12 cellular contexts compared by ENCODE assay signal in the genomic region with DNA sequence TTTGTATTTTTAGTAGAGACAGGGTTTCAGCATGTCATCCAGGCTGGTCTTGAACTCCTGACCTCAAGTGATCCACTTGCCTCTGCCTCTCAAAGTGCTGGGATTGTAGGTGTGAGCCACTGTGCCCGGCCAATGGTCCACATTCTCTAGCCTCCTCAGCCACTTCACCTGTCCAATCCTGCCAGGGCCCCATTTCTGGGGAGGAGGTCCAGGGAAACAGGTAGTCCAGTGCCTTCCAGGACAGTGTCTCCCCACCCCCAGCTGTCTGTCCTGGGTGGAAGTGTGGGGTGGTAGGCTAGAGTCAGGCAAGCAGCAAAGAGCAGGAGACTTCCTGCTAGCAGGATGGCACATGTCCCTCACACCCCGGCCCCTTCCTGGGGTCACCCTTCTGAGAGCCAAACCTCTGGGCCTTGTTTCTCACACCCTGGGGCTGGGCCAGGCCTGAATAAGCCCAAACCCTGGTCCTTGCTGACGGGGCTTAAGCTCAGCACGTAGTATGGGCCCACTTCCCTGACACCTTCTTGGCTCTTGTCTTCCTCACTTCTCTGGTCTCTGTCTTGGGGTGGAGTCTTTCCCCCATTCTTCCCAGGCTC. TPM values are rescaled to one million over a fixed set of nuclear protein-coding genes. Genes with fewer than 3 reads are reported as not detected.
DNase-seq lines count a peak whose midpoint lies in the region; ATAC-seq and TF ChIP-seq lines count a peak whose summit lies in the region.
"Had no signal": no experiment of that assay in that cellular context is flagged by ENCODE, and none has a peak within 500 bp of the region (broad histone marks: within the 10 kb centered on the region; RNA-seq: fewer than 3 reads in every experiment).

No MANE protein-coding gene starts in this region.

- no peak for DNase-seq in activated CD4-positive, alpha-beta T cell treated with anti-CD3 and anti-CD28 coated beads for 36 hours
- no peak for DNase-seq in activated CD4-positive, alpha-beta T cell treated with anti-CD3 and anti-CD28 coated beads, Interleukin-2, amount 50 U/mL, for 48 hours
- DNase-seq in adipocyte (ENCODE audit: low read depth) (no peak), left lung (no peak), tibial artery (peak in 1 of 2 donors; percentile 20), retina (no peak), superior temporal gyrus (ENCODE audit: extremely low spot score) (no peak), SKM-1 treated with dmso at 0.1 percent for 144 hours (lab: John Stamatoyannopoulos, UW; ENCODE audit: unreplicated experiment) (no peak)
- DNase-seq: activated CD8-positive, alpha-beta memory T cell treated with anti-CD3 and anti-CD28 coated beads, Interleukin-2, amount 50 U/mL, for 48 hours; NCI-H2081 treated with DMSO at 0.1 percent for 48 hours; nucleus accumbens; SJCRH30 had no signal

- CTCF ChIA-PET in activated CD4-positive, alpha-beta T cell treated with anti-CD3 and anti-CD28 coated beads for 36 hours (lab: Charles Lee) = interaction anchor here (0.8 to 1.3 kb wide), 3 partner anchors 15 to 562 kb away, joined by 3 to 5 read pairs (median 3); partner anchors contain the start of gene TMEM208

- H3K27me3 Mint-ChIP-seq in activated CD4-positive, alpha-beta T cell treated with anti-CD3 and anti-CD28 coated beads for 36 hours = no peaks in the 10 kb centered on the region

- TF ChIP-seq CTCF in left lung (IDR thresholded peaks at IDR 0.05) (no peak), tibial artery (IDR thresholded peaks at IDR 0.05) (no peak)

- H3K9me3 ChIP-seq in adipocyte (ENCODE audit: control insufficient read depth, low read length) = no peaks in the 10 kb centered on the region
- no peaks in the 10 kb centered on the region for H3K9me3 ChIP-seq in left lung
- H3K9me3 ChIP-seq in tibial artery = no peaks in the 10 kb centered on the region
- H3K9me3 ChIP-seq: SJCRH30 had no signal

- POLR2A ChIA-PET in activated CD4-positive, alpha-beta T cell treated with anti-CD3 and anti-CD28 coated beads for 36 hours (lab: Charles Lee) = no interaction called here

- H3K27ac ChIP-seq in left lung = peak overlapping the region; percentile 92 to 97
- peak overlapping the region; percentile 65 to 81 for H3K27ac ChIP-seq in tibial artery

- H3K9ac ChIP-seq in adipocyte (ENCODE audit: low read length) = peak overlapping the region; percentile 89

- peaks cover 37% of the 10 kb centered on the region for H3K4me1 Mint-ChIP-seq in activated CD4-positive, alpha-beta T cell treated with anti-CD3 and anti-CD28 coated beads for 36 hours

- intact Hi-C loops in activated CD4-positive, alpha-beta T cell treated with anti-CD3 and anti-CD28 coated beads for 36 hours (cut with DNase I, micrococcal nuclease) = loop anchor here in 1 of 2 experiments (10.0 kb wide), 1 partner anchor 487 kb away; the partner anchor contains the start of gene DYNC1LI2
- intact Hi-C loops in left lung (cut with DNase I) (no loop called here), tibial artery (cut with DNase I; ENCODE audit: low total_unique reads) (no loop called here)

- H3K9me3 Mint-ChIP-seq in activated CD4-positive, alpha-beta T cell treated with anti-CD3 and anti-CD28 coated beads for 36 hours (ENCODE audit: low read depth) = no peaks in the 10 kb centered on the region

- H3K36me3 Mint-ChIP-seq in activated CD4-positive, alpha-beta T cell treated with anti-CD3 and anti-CD28 coated beads for 36 hours (ENCODE audit: low read depth) = peaks cover 14% of the 10 kb centered on the region

- ATAC-seq in activated CD4-positive, alpha-beta T cell treated with anti-CD3 and anti-CD28 coated beads for 36 hours = no peak
- ATAC-seq in left lung = no peak

- H3K4me3 ChIP-seq in adipocyte (ENCODE audit: low read length) (no peak overlapping the region), left lung (no peak overlapping the region), tibial artery (no peak overlapping the region)
- H3K4me3 ChIP-seq: SJCRH30 had no signal

- no peak overlapping the region for H3K4me3 Mint-ChIP-seq in activated CD4-positive, alpha-beta T cell treated with anti-CD3 and anti-CD28 coated beads for 36 hours

- H3K4me1 ChIP-seq in adipocyte (ENCODE audit: control insufficient read depth, insufficient read depth, low read length) (peaks cover 58% of the 10 kb centered on the region), left lung (peaks cover 63 to 69% of the 10 kb centered on the region in 2 donors), tibial artery (peaks cover 0 to 62% (median 49%) of the 10 kb centered on the region in 4 donors)

- peak overlapping the region; percentile 85 for H3K27ac Mint-ChIP-seq in activated CD4-positive, alpha-beta T cell treated with anti-CD3 and anti-CD28 coated beads for 36 hours

- H3K27me3 ChIP-seq in adipocyte (replicated peaks; ENCODE audit: control insufficient read depth, insufficient read depth, low read length) (no peaks in the 10 kb centered on the region), left lung (no peaks in the 10 kb centered on the region), tibial artery (no peaks in the 10 kb centered on the region)
- H3K27me3 ChIP-seq: SJCRH30 had no signal

- H3K36me3 ChIP-seq in adipocyte (ENCODE audit: control insufficient read depth, insufficient read depth, low read length, severe bottlenecking) = peaks cover 24% of the 10 kb centered on the region
- peaks cover 0 to 30% of the 10 kb centered on the region in 2 donors for H3K36me3 ChIP-seq in left lung
- H3K36me3 ChIP-seq in tibial artery = peaks cover 5 to 24% (median 23%) of the 10 kb centered on the region in 3 donors

RNA-seq across cellular contexts. Expression of gene FHOD1, which starts 5.0 kb away (rescaled TPM):
- total RNA-seq in activated CD4-positive, alpha-beta T cell treated with anti-CD3 and anti-CD28 coated beads for 36 hours = 10 to 100 TPM; 75.5 to 77.2 TPM
- 100 to 1,000 TPM in 1 of 2 donors, 10 to 100 TPM in 1; 68.4 to 132 TPM for total RNA-seq in left lung

RNA-seq across cellular contexts. Expression of gene SLC9A5, which starts 6.5 kb away (rescaled TPM):
- 1 to 10 TPM; 4.5 to 5.5 TPM for total RNA-seq in activated CD4-positive, alpha-beta T cell treated with anti-CD3 and anti-CD28 coated beads for 36 hours
- 1 to 10 TPM; 3.2 to 4.0 TPM for total RNA-seq in left lung

RNA-seq across cellular contexts. Expression of gene TMEM208, which starts 15.3 kb away (rescaled TPM):
- 10 to 100 TPM; 13.6 to 31.2 TPM for total RNA-seq in activated CD4-positive, alpha-beta T cell treated with anti-CD3 and anti-CD28 coated beads for 36 hours
- total RNA-seq in left lung = 10 to 100 TPM; 43.8 to 56.9 TPM

RNA-seq across cellular contexts. Expression of gene PLEKHG4, which starts 37.1 kb away (rescaled TPM):
- total RNA-seq in activated CD4-positive, alpha-beta T cell treated with anti-CD3 and anti-CD28 coated beads for 36 hours = 10 to 100 TPM; 21.1 to 23.1 TPM
- total RNA-seq in left lung = 10 to 100 TPM; 24.9 to 28.5 TPM
- total RNA-seq: SJCRH30 had no signal

RNA-seq across cellular contexts. Expression of gene ELMO3, which starts 43.3 kb away (rescaled TPM):
- 1 to 10 TPM; 3.0 to 4.6 TPM for total RNA-seq in activated CD4-positive, alpha-beta T cell treated with anti-CD3 and anti-CD28 coated beads for 36 hours
- 10 to 100 TPM; 14.8 to 21.2 TPM for total RNA-seq in left lung
